ENCODE assay signal across 8 cellular contexts in genomic region chr9:134475051-134475790, GRCh38.
DNase-seq lines count a peak whose midpoint lies in the region; ATAC-seq and TF ChIP-seq lines count a peak whose summit lies in the region.

No MANE protein-coding gene starts in this region.

- POLR2A ChIA-PET in GM10248 (lab: Yijun Ruan, JAX): no interaction called here

- peak overlapping the region in 1 of 2 donors; percentile 59 for H3K4me3 Mint-ChIP-seq in activated T-cell treated with anti-CD3 and anti-CD28 coated beads, Interleukin-2, amount 50 U/mL, for 72 hours
- H3K4me3 Mint-ChIP-seq in natural killer cell treated with Interleukin-12 subunit alpha and Interleukin-12 subunit beta and Interleukin-15 and Interleukin-18, amount 100 ng/mL, for 72 hours: no peak overlapping the region

- CTCF ChIA-PET in GM10248 (lab: Yijun Ruan, JAX): no interaction called here

- intact Hi-C loops in heart right ventricle (cut with DNase I) (no loop called here), spleen (cut with DNase I; ENCODE audit: low total_unique reads) (no loop called here)

- H3K36me3 ChIP-seq in heart right ventricle (no peaks in the 10 kb centered on the region), spleen (no peaks in the 10 kb centered on the region)

- no peaks in the 10 kb centered on the region for H3K4me1 Mint-ChIP-seq in activated T-cell treated with anti-CD3 and anti-CD28 coated beads, Interleukin-2, amount 50 U/mL, for 72 hours (ENCODE audit: low read depth)
- H3K4me1 Mint-ChIP-seq in natural killer cell treated with Interleukin-12 subunit alpha and Interleukin-12 subunit beta and Interleukin-15 and Interleukin-18, amount 100 ng/mL, for 72 hours (ENCODE audit: low read depth in 2 of 2): no peaks in the 10 kb centered on the region

- H3K27ac Mint-ChIP-seq in activated T-cell treated with anti-CD3 and anti-CD28 coated beads, Interleukin-2, amount 50 U/mL, for 72 hours: no peak overlapping the region
- no peak overlapping the region for H3K27ac Mint-ChIP-seq in natural killer cell treated with Interleukin-12 subunit alpha and Interleukin-12 subunit beta and Interleukin-15 and Interleukin-18, amount 100 ng/mL, for 72 hours

- H3K9me3 ChIP-seq in heart right ventricle (no peaks in the 10 kb centered on the region), spleen (peaks cover 0 to 4% (median 0%) of the 10 kb centered on the region in 8 donors)

- TF ChIP-seq CTCF in GM10248 (IDR thresholded peaks at IDR 0.05; ENCODE audit: control extremely low read depth, extremely low read depth, low read depth, missing control alignments): no peak
- peak in 1 of 9 donors; percentile 19 for TF ChIP-seq CTCF in heart right ventricle (IDR thresholded peaks at IDR 0.05)
- peak in 4 of 11 experiments; percentile 12 to 25 (median 16) for TF ChIP-seq CTCF in spleen (IDR thresholded peaks at IDR 0.05 in 8 of 11, conservative IDR thresholded peaks at IDR 0.05 in 3 of 11)

- no peaks in the 10 kb centered on the region for H3K27me3 Mint-ChIP-seq in activated T-cell treated with anti-CD3 and anti-CD28 coated beads, Interleukin-2, amount 50 U/mL, for 72 hours (ENCODE audit: low read depth)
- H3K27me3 Mint-ChIP-seq in natural killer cell treated with Interleukin-12 subunit alpha and Interleukin-12 subunit beta and Interleukin-15 and Interleukin-18, amount 100 ng/mL, for 72 hours: no peaks in the 10 kb centered on the region

- peaks cover 14 to 46% (median 25%) of the 10 kb centered on the region in 9 donors for H3K4me1 ChIP-seq in heart right ventricle
- H3K4me1 ChIP-seq in spleen: peaks cover 10 to 20% (median 15%) of the 10 kb centered on the region in 6 donors

- H3K4me3 ChIP-seq in heart right ventricle (no peak overlapping the region), spleen (no peak overlapping the region)

- 34 to 45% methylated on average over 25 of the region's 25 CpGs for WGBS in heart right ventricle, 2 donors
- WGBS in spleen, 5 donors: 7 to 15% (median 11%) methylated on average over 17 to 25 of the region's 25 CpGs

- H3K36me3 Mint-ChIP-seq in activated T-cell treated with anti-CD3 and anti-CD28 coated beads, Interleukin-2, amount 50 U/mL, for 72 hours (ENCODE audit: insufficient read depth in 2 of 2): no peaks in the 10 kb centered on the region
- H3K36me3 Mint-ChIP-seq in natural killer cell treated with Interleukin-12 subunit alpha and Interleukin-12 subunit beta and Interleukin-15 and Interleukin-18, amount 100 ng/mL, for 72 hours: no peaks in the 10 kb centered on the region

- peak; percentile 58 to 62 for ATAC-seq in activated T-cell treated with anti-CD3 and anti-CD28 coated beads, Interleukin-2, amount 50 U/mL, for 72 hours (replicated peaks in 1 of 2)
- peak; percentile 57 to 91 (median 79) for ATAC-seq in heart right ventricle
- no peak for ATAC-seq in HG02981 (IDR thresholded peaks at IDR 0.05; ENCODE audit: unreplicated experiment)
- ATAC-seq in natural killer cell treated with Interleukin-12 subunit alpha and Interleukin-12 subunit beta and Interleukin-15 and Interleukin-18, amount 100 ng/mL, for 72 hours: no peak

- no peaks in the 10 kb centered on the region for H3K27me3 ChIP-seq in heart right ventricle
- H3K27me3 ChIP-seq in spleen (replicated peaks in 1 of 7): no peaks in the 10 kb centered on the region

- H3K27ac ChIP-seq in heart right ventricle (peak overlapping the region; percentile 61 to 79 (median 69)), spleen (peak overlapping the region; percentile 51 to 86 (median 74))

- H3K9me3 Mint-ChIP-seq in activated T-cell treated with anti-CD3 and anti-CD28 coated beads, Interleukin-2, amount 50 U/mL, for 72 hours: no peaks in the 10 kb centered on the region
- H3K9me3 Mint-ChIP-seq in natural killer cell treated with Interleukin-12 subunit alpha and Interleukin-12 subunit beta and Interleukin-15 and Interleukin-18, amount 100 ng/mL, for 72 hours: no peaks in the 10 kb centered on the region

- DNase-seq in GM10248 (ENCODE audit: extremely low spot score) (peak; percentile 42), heart right ventricle (peak; percentile 80 to 87), spleen (peak; percentile 89), HuH-7.5 (ENCODE audit: low spot score) (no peak), NCI-H187 (lab: John Stamatoyannopoulos, UW) (no peak)
- DNase-seq in activated T-cell treated with anti-CD3 and anti-CD28 coated beads, Interleukin-2, amount 50 U/mL, for 72 hours: peak; percentile 21 to 34
- DNase-seq in natural killer cell treated with Interleukin-12 subunit alpha and Interleukin-12 subunit beta and Interleukin-15 and Interleukin-18, amount 100 ng/mL, for 72 hours (ENCODE audit: low spot score): no peak

- TF ChIP-seq POLR2A in spleen (IDR thresholded peaks at IDR 0.05): no peak

Comparison
In these comparisons a context has a peak if more than half of its experiments do, and no peak if none do; other contexts are left out.
1. DNase-seq: peak in GM10248 (single experiment), activated T-cell treated with anti-CD3 and anti-CD28 coated beads, Interleukin-2, amount 50 U/mL, for 72 hours (2 of 2), heart right ventricle (2 of 2) and spleen (single experiment); none in natural killer cell treated with Interleukin-12 subunit alpha and Interleukin-12 subunit beta and Interleukin-15 and Interleukin-18, amount 100 ng/mL, for 72 hours (single experiment), HuH-7.5 (single experiment) and NCI-H187 (0 of 2).
2. ATAC-seq: peak in activated T-cell treated with anti-CD3 and anti-CD28 coated beads, Interleukin-2, amount 50 U/mL, for 72 hours (2 of 2) and heart right ventricle (8 of 8); none in HG02981 (single experiment) and natural killer cell treated with Interleukin-12 subunit alpha and Interleukin-12 subunit beta and Interleukin-15 and Interleukin-18, amount 100 ng/mL, for 72 hours (0 of 2).